ENCODE assay signal across 8 cellular contexts in the genomic region with DNA sequence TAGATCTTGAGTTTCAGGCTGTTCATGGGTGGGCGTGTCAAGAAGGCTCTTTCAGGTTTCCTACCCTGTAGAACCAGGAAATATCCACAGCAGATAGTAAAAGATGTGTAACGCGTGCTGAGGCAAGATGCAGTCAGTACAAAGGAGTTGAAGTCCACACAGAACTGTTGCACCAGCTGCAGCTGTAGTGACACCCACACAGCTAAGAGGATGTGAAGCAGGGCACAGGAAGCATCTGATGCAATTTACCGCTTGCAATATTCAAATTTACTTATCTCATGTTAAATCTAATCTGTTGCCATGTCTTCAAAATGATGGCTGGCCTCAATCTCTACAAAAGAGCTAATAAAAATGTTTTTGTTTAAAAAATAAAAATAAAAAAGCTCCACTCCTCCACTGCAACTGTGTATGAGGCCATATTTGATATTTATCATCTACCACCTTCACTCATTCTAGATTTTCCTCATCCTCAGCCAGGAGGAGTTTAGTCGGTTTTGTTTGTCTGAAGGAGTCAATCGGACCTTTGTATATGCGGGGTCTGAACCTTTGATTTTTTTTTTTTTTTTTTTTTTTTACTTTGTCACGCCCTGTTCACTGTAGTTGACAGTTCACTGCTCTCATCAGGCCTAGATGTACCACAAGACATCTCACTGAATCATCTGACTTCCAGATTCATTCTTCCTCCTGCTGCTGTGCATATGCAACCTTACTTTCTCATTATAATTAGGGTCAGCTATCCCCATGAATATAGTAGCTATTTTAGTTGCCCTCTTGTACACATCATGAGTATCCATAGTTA.
A peak's percentile ranks its signal among the peaks of the same experiment; 100 is the strongest.
DNase-seq lines count a peak whose midpoint lies in the region; ATAC-seq and TF ChIP-seq lines count a peak whose summit lies in the region.

No MANE protein-coding gene starts in this region.

- H3K4me3 ChIP-seq in SU-DHL-6 (ENCODE audit: insufficient read depth, low read length, poor library complexity, severe bottlenecking) (no peak overlapping the region), MG63 (no peak overlapping the region)

- ATAC-seq in HG02571 (IDR thresholded peaks at IDR 0.05; ENCODE audit: unreplicated experiment), result peak; percentile 74

- DNase-seq in GM10248 (ENCODE audit: extremely low spot score), result peak; percentile 4
- DNase-seq in epithelial cell of prostate (ENCODE audit: low read depth, low spot score), result no peak
- no peak for DNase-seq in MG63
- no peak for DNase-seq in iPS-NIHi11 (ENCODE audit: low spot score)
- no peak for DNase-seq in ureter (ENCODE audit: low spot score)
- DNase-seq in NCI-H2107 (lab: John Stamatoyannopoulos, UW), result no peak

- H3K36me3 ChIP-seq in SU-DHL-6 (ENCODE audit: low read length) (0 out of 2 replicates have a peak, but pooled peaks cover 6% of the 10 kb centered on the region), MG63 (no peaks in the 10 kb centered on the region)

- no peaks in the 10 kb centered on the region for H4K20me1 ChIP-seq in SU-DHL-6 (ENCODE audit: low read depth, low read length)

- H3K27me3 ChIP-seq in SU-DHL-6 (ENCODE audit: low read length) (no peaks in the 10 kb centered on the region), MG63 (no peaks in the 10 kb centered on the region; the same call in 1 of the 2 replicates)

- peaks cover 3% of the 10 kb centered on the region; the same call in 1 of the 2 replicates for H3F3A ChIP-seq in SU-DHL-6 (ENCODE audit: insufficient read depth)

- CTCF ChIA-PET in GM10248 (lab: Yijun Ruan, JAX), result interaction anchor here (0.9 to 6.2 kb wide), 8 partner anchors 17 to 228 kb away, joined by 3 to 70 read pairs (median 9); no protein-coding TSS in a partner anchor

- H3K9me3 ChIP-seq in SU-DHL-6 (ENCODE audit: insufficient read depth, low read length) (no peaks in the 10 kb centered on the region), MG63 (peaks cover 4% of the 10 kb centered on the region; the same call in 1 of the 2 replicates)

- H2AFZ ChIP-seq in SU-DHL-6 (ENCODE audit: low read depth, low read length, severe bottlenecking), result no peak overlapping the region

- peak overlapping the region; percentile 30 for H3K4me2 ChIP-seq in SU-DHL-6 (ENCODE audit: low read depth, low read length, poor library complexity, severe bottlenecking)

- H3K9me2 ChIP-seq in SU-DHL-6 (replicated peaks; ENCODE audit: insufficient read depth, low read length), result no peaks in the 10 kb centered on the region

- H3K27ac ChIP-seq in SU-DHL-6 (ENCODE audit: low read depth, low read length), result peak overlapping the region; percentile 52
- peak overlapping the region; percentile 34 for H3K27ac ChIP-seq in epithelial cell of prostate

- no peak for TF ChIP-seq CTCF in GM10248 (IDR thresholded peaks at IDR 0.05; ENCODE audit: control extremely low read depth, extremely low read depth, low read depth, missing control alignments)
- no peak for TF ChIP-seq CTCF in SU-DHL-6 (IDR thresholded peaks at IDR 0.05; ENCODE audit: insufficient read depth, low read length, poor library complexity, severe bottlenecking)

- 0 out of 2 replicates have a peak overlapping the region, but pooled peaks have one; percentile 1 for H3K9ac ChIP-seq in SU-DHL-6 (ENCODE audit: low read length)

- POLR2A ChIA-PET in GM10248 (lab: Yijun Ruan, JAX), result no interaction called here

- H3K79me2 ChIP-seq in SU-DHL-6 (ENCODE audit: insufficient read depth, low read length), result no peaks in the 10 kb centered on the region
